In the genomic region with DNA sequence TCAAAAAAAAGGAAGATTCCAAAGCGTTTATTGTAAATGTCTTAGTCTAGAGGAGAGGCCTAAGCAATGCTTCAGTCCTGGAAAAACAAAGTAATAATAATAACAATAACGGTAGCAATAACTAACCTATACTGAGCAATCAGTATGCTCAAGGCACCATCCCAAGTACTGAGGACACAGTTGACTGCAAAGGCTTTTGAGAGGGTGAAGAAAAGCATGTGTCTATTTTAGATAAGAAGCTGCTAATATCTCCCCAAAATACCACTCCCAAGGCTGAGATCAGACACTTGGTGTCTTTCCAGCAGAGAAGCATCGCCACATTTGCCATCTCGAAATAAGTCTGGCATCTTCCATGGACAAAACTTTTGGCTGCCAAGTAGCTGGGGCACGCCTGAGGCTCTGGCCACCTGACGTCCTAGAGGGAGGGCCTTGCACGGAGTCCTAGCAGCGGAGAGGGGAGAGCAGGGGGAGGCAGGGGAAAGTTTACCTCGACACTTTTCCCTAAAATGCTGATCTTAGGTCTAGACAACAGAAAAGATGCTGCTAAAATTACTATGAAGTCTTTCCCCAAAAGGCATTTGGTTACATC, we compare ENCODE assay signal across 24 cellular contexts. TPM values are rescaled to one million over a fixed set of nuclear protein-coding genes. Genes with fewer than 3 reads are reported as not detected.
DNase-seq lines count a peak whose midpoint lies in the region; ATAC-seq, FAIRE-seq and TF ChIP-seq lines count a peak whose summit lies in the region.
"Had no signal": no experiment of that assay in that cellular context is flagged by ENCODE, and none has a peak within 500 bp of the region (broad histone marks: within the 10 kb centered on the region; RNA-seq: fewer than 3 reads in every experiment).

No MANE protein-coding gene starts in this region.

- DNase-seq in left cardiac atrium (no peak), left ventricle myocardium inferior (no peak), left ventricle myocardium superior (no peak), psoas muscle (no peak), RCC 7860 (ENCODE audit: low spot score) (no peak)
- DNase-seq in naive thymus-derived CD4-positive, alpha-beta T cell: no peak
- DNase-seq: CD8-positive, alpha-beta memory T cell; DMS 273 treated with DMSO at 0.1 percent for 48 hours; DMS79; EL; GDM1; MM.1S; NCI-H2029; NCI-H524 treated with DMSO at 0.1 percent for 48 hours; NCI-H774; SHP77 had no signal

- peaks cover 39% of the 10 kb centered on the region for H3K4me1 ChIP-seq in left ventricle myocardium inferior
- peaks cover 83% of the 10 kb centered on the region for H3K4me1 ChIP-seq in psoas muscle
- no peaks in the 10 kb centered on the region for H3K4me1 ChIP-seq in naive thymus-derived CD4-positive, alpha-beta T cell (ENCODE audit: control insufficient read depth in 2 of 2, insufficient read depth in 2 of 2, low read length in 2 of 2)

- 22 to 38% (median 33%) methylated on average over 9 of the region's 9 CpGs for WGBS in psoas muscle, 3 donors

- intact Hi-C loops in left cardiac atrium (cut with DNase I) (no loop called here), left ventricle myocardium inferior (cut with micrococcal nuclease) (no loop called here), left ventricle myocardium superior (cut with micrococcal nuclease) (no loop called here), psoas muscle (cut with DNase I) (no loop called here)
- intact Hi-C loops in naive thymus-derived CD4-positive, alpha-beta T cell (cut with micrococcal nuclease): no loop called here

- H3K27ac ChIP-seq in left ventricle myocardium inferior (replicated peaks) (no peak overlapping the region), psoas muscle (peak overlapping the region; percentile 61)
- H3K27ac ChIP-seq in naive thymus-derived CD4-positive, alpha-beta T cell (ENCODE audit: low read depth, low read length): no peak overlapping the region
- H3K27ac ChIP-seq: KMS-11 had no signal

- CTCF ChIA-PET in naive thymus-derived CD4-positive, alpha-beta T cell (lab: Charles Lee): no interaction called here

- no peak overlapping the region for H3K4me3 ChIP-seq in left ventricle myocardium inferior
- H3K4me3 ChIP-seq in psoas muscle: no peak overlapping the region
- H3K4me3 ChIP-seq in naive thymus-derived CD4-positive, alpha-beta T cell (ENCODE audit: low read length): no peak overlapping the region
- H3K4me3 ChIP-seq: GM12878 had no signal

- no peaks in the 10 kb centered on the region for H3K36me3 ChIP-seq in left ventricle myocardium inferior
- no peaks in the 10 kb centered on the region for H3K36me3 ChIP-seq in psoas muscle (ENCODE audit: insufficient read depth in 1 of 2, low read depth in 1 of 2)
- H3K36me3 ChIP-seq in naive thymus-derived CD4-positive, alpha-beta T cell (ENCODE audit: control insufficient read depth in 2 of 3, insufficient read depth in 3 of 3, low read length in 3 of 3): no peaks in the 10 kb centered on the region

- H3K4me1 Mint-ChIP-seq in naive thymus-derived CD4-positive, alpha-beta T cell: peaks cover 0 to 2% (median 0%) of the 10 kb centered on the region in 7 donors
- H3K4me1 Mint-ChIP-seq: CD14-positive monocyte; CD8-positive, alpha-beta memory T cell; IgD-negative memory B cell had no signal

- TF ChIP-seq CTCF in left ventricle myocardium inferior (IDR thresholded peaks at IDR 0.05; ENCODE audit: borderline replicate concordance) (no peak), psoas muscle (IDR thresholded peaks at IDR 0.05) (no peak)

- POLR2A ChIA-PET in naive thymus-derived CD4-positive, alpha-beta T cell (lab: Charles Lee): no interaction called here

- peaks cover 0 to 6% (median 4%) of the 10 kb centered on the region in 5 donors for H3K27me3 Mint-ChIP-seq in naive thymus-derived CD4-positive, alpha-beta T cell
- H3K27me3 Mint-ChIP-seq: IgD-negative memory B cell had no signal

- H3K9me3 Mint-ChIP-seq in naive thymus-derived CD4-positive, alpha-beta T cell: no peaks in the 10 kb centered on the region
- H3K9me3 Mint-ChIP-seq: CD14-positive monocyte, IgD-negative memory B cell had no signal

- H3K36me3 Mint-ChIP-seq in naive thymus-derived CD4-positive, alpha-beta T cell: no peaks in the 10 kb centered on the region
- H3K36me3 Mint-ChIP-seq: CD14-positive monocyte; CD8-positive, alpha-beta memory T cell; IgD-negative memory B cell had no signal

- no peak overlapping the region for H3K27ac Mint-ChIP-seq in naive thymus-derived CD4-positive, alpha-beta T cell
- H3K27ac Mint-ChIP-seq: CD14-positive monocyte; CD8-positive, alpha-beta memory T cell; IgD-negative memory B cell had no signal

- H3K27me3 ChIP-seq in left ventricle myocardium inferior (ENCODE audit: low read depth) (no peaks in the 10 kb centered on the region), psoas muscle (ENCODE audit: insufficient read depth in 3 of 3, low read length in 2 of 3) (no peaks in the 10 kb centered on the region)
- H3K27me3 ChIP-seq in naive thymus-derived CD4-positive, alpha-beta T cell (ENCODE audit: control insufficient read depth in 2 of 2, insufficient read depth in 2 of 2, low read length in 2 of 2): no peaks in the 10 kb centered on the region

- peak; percentile 61 to 70 for ATAC-seq in left cardiac atrium
- peak; percentile 81 for ATAC-seq in left ventricle myocardium superior
- ATAC-seq in psoas muscle: peak; percentile 44 to 72 (median 64)
- no peak for ATAC-seq in naive thymus-derived CD4-positive, alpha-beta T cell
- ATAC-seq in GM21526 (IDR thresholded peaks at IDR 0.05; ENCODE audit: low FRiP score, unreplicated experiment): no peak
- ATAC-seq: GM12878, HCT116 had no signal

- H3K9me3 ChIP-seq in left ventricle myocardium inferior (replicated peaks) (no peaks in the 10 kb centered on the region), psoas muscle (no peaks in the 10 kb centered on the region)
- no peaks in the 10 kb centered on the region for H3K9me3 ChIP-seq in naive thymus-derived CD4-positive, alpha-beta T cell (ENCODE audit: control insufficient read depth in 2 of 3, low read length in 3 of 3)

- no peak overlapping the region for H3K4me3 Mint-ChIP-seq in naive thymus-derived CD4-positive, alpha-beta T cell
- H3K4me3 Mint-ChIP-seq: CD14-positive monocyte; CD8-positive, alpha-beta memory T cell; IgD-negative memory B cell had no signal

- no peak for FAIRE-seq in RCC 7860 (lab: Jason Lieb, UNC)
- FAIRE-seq: GM12878, H1 had no signal

RNA-seq across cellular contexts. Expression of a gene that starts 39.0 kb away (rescaled TPM):
- total RNA-seq in left cardiac atrium (10 to 100 TPM; 11.1 to 13.8 TPM), left ventricle myocardium inferior (8.6 TPM), left ventricle myocardium superior (7.8 TPM), psoas muscle (10 to 100 TPM; 14.4 to 30.7 (median 20.6) TPM)
- polyA plus RNA-seq in psoas muscle: 1 to 10 TPM; 2.3 to 5.4 (median 4.4) TPM
- not detected for total RNA-seq in naive thymus-derived CD4-positive, alpha-beta T cell
- polyA plus RNA-seq in naive thymus-derived CD4-positive, alpha-beta T cell: not detected
- total RNA-seq: CD8-positive, alpha-beta memory T cell; SK-MEL-5 had no signal
- polyA plus RNA-seq: CD14-positive monocyte; CD8-positive, alpha-beta memory T cell; IgD-negative memory B cell had no signal

Comparison
In these comparisons a context has a peak if more than half of its experiments do, and no peak if none do; other contexts are left out.
1. ATAC-seq: peak in left cardiac atrium (2 of 2), left ventricle myocardium superior (single experiment) and psoas muscle (4 of 4); none in naive thymus-derived CD4-positive, alpha-beta T cell (single experiment) and GM21526 (single experiment).